ENCODE assay signal across 17 cellular contexts in genomic region chr18:48441405-48441881, GRCh38. TPM values are rescaled to one million over a fixed set of nuclear protein-coding genes. Genes with fewer than 3 reads are reported as not detected.
DNase-seq lines count a peak whose midpoint lies in the region; TF ChIP-seq lines count a peak whose summit lies in the region.
"Had no signal": no experiment of that assay in that cellular context is flagged by ENCODE, and none has a peak within 500 bp of the region (broad histone marks: within the 10 kb centered on the region; RNA-seq: fewer than 3 reads in every experiment).

No MANE protein-coding gene starts in this region.

- no peaks in the 10 kb centered on the region for H3K4me1 ChIP-seq in fibroblast of lung (ENCODE audit: control insufficient read depth, extremely low read depth, insufficient read depth, low read length)
- H3K4me1 ChIP-seq in SJCRH30, result no peaks in the 10 kb centered on the region
- H3K4me1 ChIP-seq: parathyroid adenoma had no signal

- H3K27me3 Mint-ChIP-seq in type B pancreatic cell, result peaks cover 39% of the 10 kb centered on the region
- peaks cover 2 to 11% (median 2%) of the 10 kb centered on the region in 3 donors for H3K27me3 Mint-ChIP-seq in immature natural killer cell (ENCODE audit: low read depth in 3 of 3)

- peak overlapping the region; percentile 23 for H3K4me2 ChIP-seq in fibroblast of lung (ENCODE audit: extremely low read depth, insufficient read depth, low read length)

- H2AFZ ChIP-seq in fibroblast of lung (ENCODE audit: low read length), result no peak overlapping the region
- H2AFZ ChIP-seq: parathyroid adenoma had no signal

- H3K36me3 ChIP-seq in fibroblast of lung (ENCODE audit: control insufficient read depth, insufficient read depth, low read length) (no peaks in the 10 kb centered on the region), SJCRH30 (no peaks in the 10 kb centered on the region)
- H3K36me3 ChIP-seq: SJSA1, upper lobe of left lung had no signal

- intact Hi-C loops in posterior vena cava (cut with DNase I), result loop anchor here in 1 of 2 donors (10.0 kb wide), 2 partner anchors 217 to 307 kb away; no protein-coding TSS in a partner anchor

- H3K9me3 ChIP-seq in fibroblast of lung (ENCODE audit: control insufficient read depth, insufficient read depth, low read depth, low read length), result no peaks in the 10 kb centered on the region
- no peaks in the 10 kb centered on the region for H3K9me3 ChIP-seq in SJCRH30 (replicated peaks)
- H3K9me3 ChIP-seq: SJSA1, upper lobe of left lung had no signal

- H3K27ac ChIP-seq in fibroblast of lung (ENCODE audit: insufficient read depth, low read length) (no peak overlapping the region), SJCRH30 (no peak overlapping the region)
- H3K27ac ChIP-seq: C4-2B, parathyroid adenoma, SJSA1, upper lobe of left lung had no signal

- no peaks in the 10 kb centered on the region for H4K20me1 ChIP-seq in fibroblast of lung (ENCODE audit: control insufficient read depth, extremely low read depth, insufficient read depth, low read length)

- H3K4me1 Mint-ChIP-seq in type B pancreatic cell (ENCODE audit: unreplicated experiment) (peaks cover 15% of the 10 kb centered on the region), immature natural killer cell (peaks cover 2% of the 10 kb centered on the region in 2 donors)

- H3K36me3 Mint-ChIP-seq in type B pancreatic cell, result no peaks in the 10 kb centered on the region
- H3K36me3 Mint-ChIP-seq in immature natural killer cell, result no peaks in the 10 kb centered on the region

- H3K27me3 ChIP-seq in fibroblast of lung (ENCODE audit: control insufficient read depth, insufficient read depth, low read length), result peaks cover 51% of the 10 kb centered on the region
- H3K27me3 ChIP-seq in SJCRH30, result no peaks in the 10 kb centered on the region
- H3K27me3 ChIP-seq: upper lobe of left lung had no signal

- no peak overlapping the region for H3K4me3 Mint-ChIP-seq in type B pancreatic cell
- H3K4me3 Mint-ChIP-seq in immature natural killer cell, result no peak overlapping the region

- no peaks in the 10 kb centered on the region for H3K79me2 ChIP-seq in fibroblast of lung (ENCODE audit: control insufficient read depth, insufficient read depth, low read length)
- H3K79me2 ChIP-seq: parathyroid adenoma had no signal

- H3K9ac ChIP-seq in fibroblast of lung (ENCODE audit: insufficient read depth, low read length), result no peak overlapping the region
- H3K9ac ChIP-seq: parathyroid adenoma had no signal

- TF ChIP-seq CTCF in fibroblast of lung (conservative IDR thresholded peaks at IDR 0.05 in 1 of 2, IDR thresholded peaks at IDR 0.05 in 1 of 2; ENCODE audit: low read depth in 1 of 2, low read length in 2 of 2) (no peak), type B pancreatic cell (conservative IDR thresholded peaks at IDR 0.05) (no peak)

- H3K27ac Mint-ChIP-seq in type B pancreatic cell (no peak overlapping the region), immature natural killer cell (no peak overlapping the region)

- H3K4me3 ChIP-seq in fibroblast of lung (replicated peaks in 1 of 4; ENCODE audit: control extremely low read depth in 1 of 4, insufficient read depth in 1 of 4, low read depth in 3 of 4, low read length in 4 of 4) (no peak overlapping the region), SJCRH30 (no peak overlapping the region)
- H3K4me3 ChIP-seq: K562, SJSA1 had no signal

- peak; percentile 22 for DNase-seq in DMS 273 treated with DMSO at 0.1 percent for 48 hours (lab: John Stamatoyannopoulos, UW)
- DNase-seq in NCI-H345 (lab: John Stamatoyannopoulos, UW), result peak; percentile 59
- peak; percentile 19 to 29 for DNase-seq in fibroblast of lung (ENCODE audit: low read depth in 2 of 2)
- DNase-seq in posterior vena cava (ENCODE audit: low spot score), result peak; percentile 91
- no peak for DNase-seq in type B pancreatic cell (ENCODE audit: extremely low spot score, unreplicated experiment)
- DNase-seq in immature natural killer cell, result no peak
- DNase-seq in MV-4-11 (lab: John Stamatoyannopoulos, UW), result no peak
- no peak for DNase-seq in SJCRH30
- DNase-seq: central memory CD4-positive, alpha-beta T cell; HCEC 1CT; left colon; NCI-H526 treated with DMSO at 0.1 percent for 48 hours had no signal

- H3K9me3 Mint-ChIP-seq in type B pancreatic cell (no peaks in the 10 kb centered on the region), immature natural killer cell (no peaks in the 10 kb centered on the region)

RNA-seq across cellular contexts. Expression of gene ZBTB7C, which starts 32.3 kb away (rescaled TPM):
- total RNA-seq in fibroblast of lung (0.33 and 0.51 TPM in 2 replicates), posterior vena cava (10 to 100 TPM; 11.0 to 14.8 TPM), type B pancreatic cell (ENCODE audit: low replicate concordance) (13.0 and 40.9 TPM in 2 replicates)
- polyA plus RNA-seq in fibroblast of lung (0.10 and 0.19 TPM in 2 replicates), immature natural killer cell (not detected)
- polyA plus RNA-seq in fibroblast of lung (2012), result 0.02 and 0.05 TPM in 2 replicates
- polyA minus RNA-seq in fibroblast of lung (ENCODE audit: low replicate concordance), result not detected in 2 replicates
- total RNA-seq in SJCRH30 (2014; rRNA removed; shearing (Covaris generic)), result 0.03 TPM in 1 of 2 replicates, not detected in the other
- total RNA-seq: K562 had no signal
- polyA plus RNA-seq: K562 had no signal

Comparison
In these comparisons a context has a peak if more than half of its experiments do, and no peak if none do; other contexts are left out.
1. DNase-seq: peak in DMS 273 treated with DMSO at 0.1 percent for 48 hours (single experiment), NCI-H345 (single experiment), fibroblast of lung (2 of 2) and posterior vena cava (single experiment); none in type B pancreatic cell (single experiment), immature natural killer cell (0 of 3), MV-4-11 (single experiment) and SJCRH30 (0 of 2).